In genomic region chr7:96305915-96306314, GRCh38 we compare ENCODE assay signal across 29 cellular contexts.
"Had no signal": no experiment of that assay in that cellular context is flagged by ENCODE, and none has a peak within 500 bp of the region (broad histone marks: within the 10 kb centered on the region; RNA-seq: fewer than 3 reads in every experiment).

No MANE protein-coding gene starts in this region.

- H3K9me3 ChIP-seq: colonic mucosa, esophagus squamous epithelium, heart right ventricle, left lung, prostate gland, spleen, suprapubic skin, transverse colon, upper lobe of right lung, uterus had no signal

- H3K27me3 ChIP-seq: colonic mucosa, esophagus squamous epithelium, heart right ventricle, left lung, neural progenitor cell, spleen, suprapubic skin, transverse colon, upper lobe of right lung, uterus had no signal

- H3K36me3 ChIP-seq: colonic mucosa, esophagus squamous epithelium, heart right ventricle, left lung, neural progenitor cell, prostate gland, spleen, suprapubic skin, transverse colon, upper lobe of right lung, uterus had no signal

- H3K4me2 ChIP-seq: neural progenitor cell had no signal

- H3K27me3 Mint-ChIP-seq: naive thymus-derived CD4-positive, alpha-beta T cell; stimulated activated naive B cell treated with anti-CD40 and anti-IgM and Interleukin-4, amounts not matched to agents 10 μg/mL and 1 μg/mL and 100 μg/mL, for 72 hours; stimulated activated naive CD8-positive, alpha-beta T cell treated with anti-CD3 and anti-CD28 coated beads, Interleukin-15, Interleukin-2, amounts not matched to agents 100 ng/mL and 50 ng/mL, for 24 hours had no signal

- H3K4me3 ChIP-seq: colonic mucosa, esophagus squamous epithelium, heart right ventricle, left lung, neural progenitor cell, prostate gland, skin epidermis, spleen, suprapubic skin, transverse colon, upper lobe of right lung, uterus had no signal

- H3K27ac Mint-ChIP-seq: nephron; neural progenitor cell; stimulated activated naive B cell treated with anti-CD40 and anti-IgM and Interleukin-4, amounts not matched to agents 10 μg/mL and 1 μg/mL and 100 μg/mL, for 72 hours had no signal

- H3K27ac ChIP-seq: colonic mucosa, esophagus squamous epithelium, heart right ventricle, left lung, neural progenitor cell, prostate gland, skin epidermis, spleen, suprapubic skin, transverse colon, upper lobe of right lung, uterus had no signal

- H3K4me3 Mint-ChIP-seq: naive thymus-derived CD4-positive, alpha-beta T cell; nephron; neural progenitor cell; stimulated activated naive B cell treated with anti-CD40 and anti-IgM and Interleukin-4, amounts not matched to agents 10 μg/mL and 1 μg/mL and 100 μg/mL, for 72 hours; stimulated activated naive CD8-positive, alpha-beta T cell treated with anti-CD3 and anti-CD28 coated beads, Interleukin-15, Interleukin-2, amounts not matched to agents 100 ng/mL and 50 ng/mL, for 24 hours had no signal

- FAIRE-seq: endometrium, islet of Langerhans had no signal

- H2AFZ ChIP-seq: neural progenitor cell had no signal

- H3K9me3 Mint-ChIP-seq: nephron; stimulated activated naive B cell treated with anti-CD40 and anti-IgM and Interleukin-4, amounts not matched to agents 10 μg/mL and 1 μg/mL and 100 μg/mL, for 72 hours; stimulated activated naive CD8-positive, alpha-beta T cell treated with anti-CD3 and anti-CD28 coated beads, Interleukin-15, Interleukin-2, amounts not matched to agents 100 ng/mL and 50 ng/mL, for 24 hours had no signal

- DNase-seq: colonic mucosa; dermis blood vessel endothelial cell; effector memory CD4-positive, alpha-beta T cell; erythroblast; esophagus squamous epithelium; foreskin melanocyte; glutamatergic neuron; heart right ventricle; hippocampal formation; left cardiac atrium; left lung; mesendoderm; midbrain; naive thymus-derived CD4-positive, alpha-beta T cell; nucleus accumbens; right cardiac atrium; spleen; stimulated activated naive B cell treated with anti-CD40 and anti-IgM and Interleukin-4, amounts not matched to agents 10 μg/mL and 1 μg/mL and 100 μg/mL, for 72 hours; transverse colon; upper lobe of right lung; uterus had no signal

- H3K9ac ChIP-seq: neural progenitor cell had no signal

- ATAC-seq: heart right ventricle, left cardiac atrium, left lung, right cardiac atrium had no signal
